ENCODE assay signal across 8 cellular contexts in genomic region chr21:37564924-37565529, GRCh38.
DNase-seq lines count a peak whose midpoint lies in the region; ATAC-seq and TF ChIP-seq lines count a peak whose summit lies in the region.

No MANE protein-coding gene starts in this region.

- DNase-seq in BE2C (no peak), amniotic epithelial cell (ENCODE audit: low read depth) (peak; percentile 44), right lobe of liver (peak in 1 of 3 donors; percentile 48), foreskin melanocyte (no peak), omental fat pad (ENCODE audit: low spot score) (no peak)

- ATAC-seq in right lobe of liver (peak in 2 of 4 donors; percentile 28 to 41), GM19351 (IDR thresholded peaks at IDR 0.05; ENCODE audit: unreplicated experiment) (no peak), GM19397 (IDR thresholded peaks at IDR 0.05; ENCODE audit: unreplicated experiment) (no peak), omental fat pad (ENCODE audit: low FRiP score) (no peak)

- peak overlapping the region; percentile 83 for H3K4me3 ChIP-seq in BE2C (ENCODE audit: low read depth, low read length)
- peak overlapping the region; percentile 83 to 93 (median 92) for H3K4me3 ChIP-seq in right lobe of liver

- no peak for TF ChIP-seq POLR2A in right lobe of liver (IDR thresholded peaks at IDR 0.05)

- H3K36me3 ChIP-seq in BE2C (no peaks in the 10 kb centered on the region), KOPT-K1 (ENCODE audit: insufficient read depth, low read length) (no peaks in the 10 kb centered on the region), right lobe of liver (no peaks in the 10 kb centered on the region)

- no peaks in the 10 kb centered on the region for H3K4me1 ChIP-seq in BE2C
- peaks cover 0 to 33% (median 8%) of the 10 kb centered on the region in 4 donors for H3K4me1 ChIP-seq in right lobe of liver

- H3K9me3 ChIP-seq in BE2C = no peaks in the 10 kb centered on the region
- no peaks in the 10 kb centered on the region for H3K9me3 ChIP-seq in KOPT-K1 (ENCODE audit: insufficient read depth, low read length, poor library complexity, severe bottlenecking)
- H3K9me3 ChIP-seq in right lobe of liver = no peaks in the 10 kb centered on the region

- peak overlapping the region; percentile 77 for H3K27ac ChIP-seq in KOPT-K1 (ENCODE audit: low read depth, low read length, poor library complexity, severe bottlenecking)
- peak overlapping the region; percentile 75 to 95 (median 87) for H3K27ac ChIP-seq in right lobe of liver

- H3K27me3 ChIP-seq in BE2C = no peaks in the 10 kb centered on the region
- no peaks in the 10 kb centered on the region for H3K27me3 ChIP-seq in right lobe of liver

- TF ChIP-seq CTCF in BE2C (IDR thresholded peaks at IDR 0.05; ENCODE audit: low read depth, low read length) (no peak), right lobe of liver (IDR thresholded peaks at IDR 0.05) (no peak), omental fat pad (IDR thresholded peaks at IDR 0.05) (no peak)

- 58% methylated on average over 11 of the region's 12 CpGs for WGBS in right lobe of liver (ENCODE audit: insufficient coverage, low coverage, low lambda C conversion rate, missing lambda C conversion rate)

- intact Hi-C loops in right lobe of liver (cut with DNase I) = no loop called here
